ENCODE assay signal across 13 cellular contexts in the genomic region with DNA sequence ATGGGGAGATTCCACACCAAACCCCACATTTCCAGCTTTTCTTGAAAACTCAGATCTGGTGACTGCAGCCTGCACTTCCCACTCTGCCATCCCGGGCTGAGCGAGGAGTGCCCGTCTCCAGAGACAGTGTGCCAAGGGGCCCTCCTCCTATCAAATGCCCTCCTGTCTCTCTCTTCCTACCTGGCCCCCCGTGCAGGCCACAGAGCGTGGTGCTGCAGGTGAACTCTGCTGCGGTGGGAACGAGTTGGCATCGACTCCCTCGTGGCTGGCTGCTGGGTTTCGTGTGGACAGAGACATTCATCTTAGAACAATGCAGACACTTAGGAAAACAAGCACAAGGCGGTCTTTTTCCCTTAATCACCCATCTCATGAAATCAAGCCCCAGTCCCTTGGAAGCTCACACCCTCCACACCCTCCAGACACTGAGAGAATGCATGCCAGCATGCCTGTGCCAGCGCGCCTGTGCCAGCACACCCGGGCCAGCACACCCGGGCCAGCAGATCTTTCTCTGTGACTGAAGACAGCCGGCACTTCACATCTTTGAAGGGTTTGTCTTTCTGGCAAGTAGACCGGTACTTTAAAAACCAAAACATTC.
DNase-seq lines count a peak whose midpoint lies in the region; ATAC-seq, FAIRE-seq and TF ChIP-seq lines count a peak whose summit lies in the region.
"Had no signal": no experiment of that assay in that cellular context is flagged by ENCODE, and none has a peak within 500 bp of the region (broad histone marks: within the 10 kb centered on the region; RNA-seq: fewer than 3 reads in every experiment).

No MANE protein-coding gene starts in this region.

- H3K9ac ChIP-seq in keratinocyte (ENCODE audit: control insufficient read depth, extremely low read depth, insufficient read depth, low read length) = no peak overlapping the region

- peaks cover 6 to 10% of the 10 kb centered on the region in 2 donors for H3K4me1 Mint-ChIP-seq in stimulated activated naive B cell treated with anti-CD40 and anti-IgM and Interleukin-4, amounts not matched to agents 10 μg/mL and 1 μg/mL and 100 μg/mL, for 72 hours

- H3K79me2 ChIP-seq in keratinocyte (ENCODE audit: control insufficient read depth, insufficient read depth, low read length) = no peaks in the 10 kb centered on the region

- DNase-seq in HS-27A (ENCODE audit: low read depth) = peak; percentile 42
- DNase-seq in cardiac fibroblast (ENCODE audit: low read depth in 2 of 2) = peak; percentile 17 to 69
- peak; percentile 40 for DNase-seq in keratinocyte (ENCODE audit: low read depth, low spot score)
- no peak for DNase-seq in stimulated activated naive B cell treated with anti-CD40 and anti-IgM and Interleukin-4, amounts not matched to agents 10 μg/mL and 1 μg/mL and 100 μg/mL, for 72 hours
- no peak for DNase-seq in SHP77 treated with DMSO at 0.1 percent for 48 hours (lab: John Stamatoyannopoulos, UW)
- DNase-seq in activated T-cell treated with anti-CD3 and anti-CD28 coated beads, Interleukin-2, amount 50 U/mL, for 1 hour = no peak
- no peak for DNase-seq in NCI-H345 treated with DMSO at 0.1 percent for 48 hours (lab: John Stamatoyannopoulos, UW; ENCODE audit: unreplicated experiment)
- DNase-seq in GM10248 (ENCODE audit: extremely low spot score) = no peak
- DNase-seq: midbrain; NCI-H524 treated with DMSO at 0.1 percent for 48 hours; stimulated activated naive CD4-positive, alpha-beta T cell treated with Interleukin-2 at 50 U/mL for 16 hours had no signal

- H3K27me3 ChIP-seq in keratinocyte (ENCODE audit: control insufficient read depth, extremely low read depth, insufficient read depth, low read length) = peaks cover 23% of the 10 kb centered on the region

- TF ChIP-seq CTCF in cardiac fibroblast (IDR thresholded peaks at IDR 0.05; ENCODE audit: low read depth, low read length) (no peak), keratinocyte (optimal IDR thresholded peaks at IDR 0.05 in 1 of 3, IDR thresholded peaks at IDR 0.05 in 1 of 3, conservative IDR thresholded peaks at IDR 0.05 in 1 of 3; ENCODE audit: extremely low read depth in 1 of 3, insufficient read depth in 2 of 3, low read length in 3 of 3) (no peak), GM10248 (IDR thresholded peaks at IDR 0.05; ENCODE audit: control extremely low read depth, extremely low read depth, low read depth, missing control alignments) (no peak)

- no peaks in the 10 kb centered on the region for H3K9me3 ChIP-seq in keratinocyte (ENCODE audit: control insufficient read depth, low read depth, low read length)

- H3K36me3 ChIP-seq in keratinocyte (ENCODE audit: control insufficient read depth in 2 of 2, extremely low read depth in 1 of 2, insufficient read depth in 2 of 2, low read length in 2 of 2) = no peaks in the 10 kb centered on the region

- no peak overlapping the region for H2AFZ ChIP-seq in keratinocyte (ENCODE audit: control insufficient read depth, low read length)

- H3K9me3 Mint-ChIP-seq in stimulated activated naive B cell treated with anti-CD40 and anti-IgM and Interleukin-4, amounts not matched to agents 10 μg/mL and 1 μg/mL and 100 μg/mL, for 72 hours = peaks cover 0 to 3% of the 10 kb centered on the region in 2 donors

- no peaks in the 10 kb centered on the region for H4K20me1 ChIP-seq in keratinocyte (ENCODE audit: control insufficient read depth, extremely low read depth, insufficient read depth, low read length)

- peaks cover 25 to 59% of the 10 kb centered on the region in 2 donors for H3K36me3 Mint-ChIP-seq in stimulated activated naive B cell treated with anti-CD40 and anti-IgM and Interleukin-4, amounts not matched to agents 10 μg/mL and 1 μg/mL and 100 μg/mL, for 72 hours

- dilution Hi-C loops in keratinocyte (cut with MboI; ENCODE audit: extremely low pct_ligation_motif_present, low sequenced_read_pairs) = no loop called here

- peak; percentile 17 for FAIRE-seq in keratinocyte (lab: Jason Lieb, UNC)
- FAIRE-seq: frontal cortex, GM18507 had no signal

- no peaks in the 10 kb centered on the region for H3K27me3 Mint-ChIP-seq in stimulated activated naive B cell treated with anti-CD40 and anti-IgM and Interleukin-4, amounts not matched to agents 10 μg/mL and 1 μg/mL and 100 μg/mL, for 72 hours

- no peaks in the 10 kb centered on the region for H3K9me1 ChIP-seq in keratinocyte (ENCODE audit: control insufficient read depth, extremely low read depth, insufficient read depth, low read length)

- no peak overlapping the region for H3K4me3 ChIP-seq in cardiac fibroblast (replicated peaks in 1 of 2; ENCODE audit: low read depth in 2 of 2, low read length in 2 of 2)
- no peak overlapping the region for H3K4me3 ChIP-seq in keratinocyte (ENCODE audit: control insufficient read depth in 2 of 3, extremely low read depth in 1 of 3, insufficient read depth in 2 of 3, low read depth in 1 of 3, low read length in 3 of 3)

- POLR2A ChIA-PET in GM10248 (lab: Yijun Ruan, JAX) = no interaction called here

- CTCF ChIA-PET in GM10248 (lab: Yijun Ruan, JAX) = interaction anchor here (8.4 to 9.7 kb wide), 2 partner anchors 19 to 93 kb away, joined by 134 to 328 read pairs; no protein-coding TSS in a partner anchor

- H3K4me3 Mint-ChIP-seq in stimulated activated naive B cell treated with anti-CD40 and anti-IgM and Interleukin-4, amounts not matched to agents 10 μg/mL and 1 μg/mL and 100 μg/mL, for 72 hours = peak overlapping the region in 1 of 2 donors; percentile 36

- no peak overlapping the region for H3K27ac ChIP-seq in keratinocyte (ENCODE audit: control insufficient read depth, insufficient read depth, low read length)

- peaks cover 10% of the 10 kb centered on the region for H3K4me1 ChIP-seq in keratinocyte (ENCODE audit: control insufficient read depth, extremely low read depth, insufficient read depth, low read length)

- peak overlapping the region; percentile 62 for H3K27ac Mint-ChIP-seq in stimulated activated naive B cell treated with anti-CD40 and anti-IgM and Interleukin-4, amounts not matched to agents 10 μg/mL and 1 μg/mL and 100 μg/mL, for 72 hours

- no peak for ATAC-seq in stimulated activated naive B cell treated with anti-CD40 and anti-IgM and Interleukin-4, amounts not matched to agents 10 μg/mL and 1 μg/mL and 100 μg/mL, for 72 hours (replicated peaks)

- peak overlapping the region; percentile 30 for H3K4me2 ChIP-seq in keratinocyte (ENCODE audit: control insufficient read depth, extremely low read depth, insufficient read depth, low read depth, low read length)

Comparison
In these comparisons a context has a peak if more than half of its experiments do, and no peak if none do; other contexts are left out.
1. DNase-seq: peak in HS-27A (single experiment), cardiac fibroblast (2 of 2) and keratinocyte (single experiment); none in stimulated activated naive B cell treated with anti-CD40 and anti-IgM and Interleukin-4, amounts not matched to agents 10 μg/mL and 1 μg/mL and 100 μg/mL, for 72 hours (single experiment), SHP77 treated with DMSO at 0.1 percent for 48 hours (single experiment), activated T-cell treated with anti-CD3 and anti-CD28 coated beads, Interleukin-2, amount 50 U/mL, for 1 hour (single experiment), NCI-H345 treated with DMSO at 0.1 percent for 48 hours (single experiment) and GM10248 (single experiment).